ENCODE assay signal across 1 cellular context in genomic region chr19:1079566-1080111, GRCh38.
TF ChIP-seq lines count a peak whose summit lies in the region.

No MANE protein-coding gene starts in this region.

TF ChIP-seq in H1, 55 proteins besides CTCF, POLR2A, EP300 and RAD21:
- TF ChIP-seq SUZ12 (IDR thresholded peaks at IDR 0.05; ENCODE audit: low read length): no peak
- no peak for TF ChIP-seq NRF1 (IDR thresholded peaks at IDR 0.05; ENCODE audit: low read depth, low read length)
